In the genomic region with DNA sequence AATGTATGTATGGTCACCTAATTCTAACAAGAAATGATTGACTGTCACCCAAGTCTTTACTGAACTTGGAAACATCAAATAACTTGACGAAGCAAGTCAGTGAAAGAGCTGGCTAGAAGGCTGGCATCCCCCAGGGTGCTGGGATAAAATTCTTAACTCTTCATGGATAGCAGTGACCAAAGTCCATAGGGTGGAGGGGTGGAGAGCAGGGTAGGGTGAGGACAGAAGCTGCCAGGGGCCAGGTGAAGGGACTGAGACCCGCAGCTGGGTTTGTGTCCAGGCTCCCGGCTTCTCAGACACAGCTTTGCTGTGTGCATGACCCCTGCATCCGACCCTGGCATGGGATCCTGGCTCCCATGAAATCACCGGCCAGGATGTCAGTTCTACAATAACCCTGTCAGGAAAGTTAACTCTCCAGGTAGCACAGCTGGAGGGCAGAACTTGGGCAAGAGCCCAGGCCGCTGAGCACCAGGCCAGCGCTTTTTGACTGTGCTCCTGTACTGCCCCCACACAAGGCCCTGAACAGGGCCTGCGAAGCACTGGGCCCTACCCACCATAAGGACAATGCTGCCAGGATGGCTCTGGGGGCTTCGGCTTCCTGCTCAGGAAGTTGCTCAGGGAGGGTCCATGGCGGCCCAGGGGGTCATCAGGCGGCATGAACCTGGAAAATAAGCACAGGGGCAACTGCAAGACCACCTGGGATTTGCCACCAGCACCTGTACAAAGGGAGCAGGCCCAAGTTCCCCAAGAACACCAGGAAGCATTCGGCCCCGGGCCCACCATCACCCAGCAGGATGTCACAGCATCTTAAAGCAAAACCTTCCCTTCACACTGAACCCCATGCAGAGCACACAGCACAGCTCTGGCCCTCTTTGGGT, we compare ENCODE assay signal across 26 cellular contexts. TPM values are rescaled to one million over a fixed set of nuclear protein-coding genes. Genes with fewer than 3 reads are reported as not detected.
DNase-seq lines count a peak whose midpoint lies in the region; ATAC-seq and TF ChIP-seq lines count a peak whose summit lies in the region.
"Had no signal": no experiment of that assay in that cellular context is flagged by ENCODE, and none has a peak within 500 bp of the region (broad histone marks: within the 10 kb centered on the region; RNA-seq: fewer than 3 reads in every experiment).

No MANE protein-coding gene starts in this region.

- H3K9ac ChIP-seq in rectal smooth muscle tissue (ENCODE audit: low read length) = no peak overlapping the region

- H3K27ac ChIP-seq in HEK293 (ENCODE audit: extremely low read depth, low read depth, low read length) (no peak overlapping the region), VCaP (peak overlapping the region; percentile 79), rectal smooth muscle tissue (ENCODE audit: low read depth, low read length) (no peak overlapping the region)
- H3K27ac ChIP-seq: adrenal gland, brain microvascular endothelial cell, HL-60, thoracic aorta had no signal

- H3K36me3 ChIP-seq in HEK293 (ENCODE audit: control insufficient read depth in 2 of 2, insufficient read depth in 1 of 2, low read length in 2 of 2) = no peaks in the 10 kb centered on the region
- H3K36me3 ChIP-seq in rectal smooth muscle tissue (ENCODE audit: control insufficient read depth, insufficient read depth, low read length) = no peaks in the 10 kb centered on the region
- H3K36me3 ChIP-seq: adrenal gland, brain microvascular endothelial cell, esophagus muscularis mucosa, HAP-1, thoracic aorta had no signal

- no peaks in the 10 kb centered on the region for H3K9me3 ChIP-seq in HEK293 (ENCODE audit: control insufficient read depth, insufficient read depth, low read depth, low read length)
- H3K9me3 ChIP-seq: adrenal gland, esophagus muscularis mucosa, HAP-1, thoracic aorta had no signal

- intact Hi-C loops in left colon (cut with DNase I, micrococcal nuclease) = no loop called here

- peak in 1 of 2 donors; percentile 34 for DNase-seq in left colon
- no peak for DNase-seq in NCI-H146 treated with DMSO at 0.1 percent for 48 hours (lab: John Stamatoyannopoulos, UW; ENCODE audit: unreplicated experiment)
- no peak for DNase-seq in GOT3 (lab: John Stamatoyannopoulos, UW)
- no peak for DNase-seq in dedifferentiated amniotic fluid mesenchymal stem cell (ENCODE audit: extremely low spot score)
- DNase-seq: activated B cell treated with CpG ODN at 0.5 μM for 24 hours; activated CD4-positive, alpha-beta memory T cell treated with anti-CD3 and anti-CD28 coated beads for 36 hours; adrenal gland; brain microvascular endothelial cell; foreskin melanocyte; NCI-H1105 treated with DMSO at 0.1 percent for 48 hours; NCI-H2107; NCI-H446; OCI-M1; stimulated activated CD4-positive, alpha-beta T cell treated with anti-CD3 and anti-CD28 coated beads, Interleukin-12 subunit alpha, Interleukin-12 subunit beta, amount 100 ng/mL, for 4 hours; stimulated activated CD4-positive, alpha-beta T cell treated with anti-CD3 and anti-CD28 coated beads, Interleukin-4, amount 100 ng/mL, for 24 hours; stimulated activated naive CD4-positive, alpha-beta T cell treated with Interleukin-2 at 50 U/mL for 16 hours; T-helper 9 cell had no signal

- peak; percentile 32 for ATAC-seq in left colon

- no peaks in the 10 kb centered on the region for H3K27me3 ChIP-seq in rectal smooth muscle tissue (ENCODE audit: control insufficient read depth, insufficient read depth, low read length)
- H3K27me3 ChIP-seq: adrenal gland, brain microvascular endothelial cell had no signal

- H3K4me3 ChIP-seq in HEK293 (ENCODE audit: low read depth, low read length) = no peak overlapping the region
- H3K4me3 ChIP-seq in rectal smooth muscle tissue (ENCODE audit: low read length) = peak overlapping the region; percentile 58
- H3K4me3 ChIP-seq: HAP-1, lung had no signal

- no peaks in the 10 kb centered on the region for H3K4me1 ChIP-seq in HEK293 (ENCODE audit: control insufficient read depth, insufficient read depth, low read length)
- peaks cover 12% of the 10 kb centered on the region for H3K4me1 ChIP-seq in rectal smooth muscle tissue (ENCODE audit: control insufficient read depth, insufficient read depth, low read length)

- no peak for TF ChIP-seq CTCF in HEK293 (tag by site-specific recombination; IDR thresholded peaks at IDR 0.05)
- no peak for TF ChIP-seq CTCF in VCaP (conservative IDR thresholded peaks at IDR 0.05)

- POLR2A ChIA-PET in HEK293 (lab: Yijun Ruan, JAX) = interaction anchor here (0.7 kb wide), 1 partner anchor 253 kb away, joined by 3 read pairs; no protein-coding TSS in a partner anchor

- CTCF ChIA-PET in HEK293 (lab: Yijun Ruan, JAX) = interaction anchor here (1.4 kb wide), 1 partner anchor 20 kb away, joined by 10 read pairs; no protein-coding TSS in a partner anchor

TF ChIP-seq in HEK293, 187 proteins besides CTCF, POLR2A, EP300 and RAD21:
- TF ChIP-seq ZIC2 (tag by site-specific recombination; IDR thresholded peaks at IDR 0.05) = peak; percentile 36
- no peak for TF ChIP-seq ZBTB10 (tag by site-specific recombination; IDR thresholded peaks at IDR 0.05)

RNA-seq across cellular contexts. Expression of gene ZC3H12D, which starts 32.5 kb away (rescaled TPM):
- 1 to 10 TPM; 4.3 to 8.7 TPM for total RNA-seq in left colon
- total RNA-seq: MCF 10A had no signal

RNA-seq across cellular contexts. Expression of gene SUMO4, which starts 52.2 kb away (rescaled TPM):
- total RNA-seq in left colon = 1 to 10 TPM; 2.1 to 2.7 TPM
